Comparison of ENCODE assay signal across 10 cellular contexts in genomic region chr18:58544616-58545337, GRCh38.
DNase-seq lines count a peak whose midpoint lies in the region; ATAC-seq, FAIRE-seq and TF ChIP-seq lines count a peak whose summit lies in the region.
"Had no signal": no experiment of that assay in that cellular context is flagged by ENCODE, and none has a peak within 500 bp of the region (broad histone marks: within the 10 kb centered on the region; RNA-seq: fewer than 3 reads in every experiment).

No MANE protein-coding gene starts in this region.

- DNase-seq in GM13977 (ENCODE audit: low spot score) (peak; percentile 39), NCI-H2171 treated with DMSO at 0.1 percent for 48 hours (lab: John Stamatoyannopoulos, UW) (no peak), pancreas (no peak)
- no peak for DNase-seq in NK-92 treated with Interleukin-12 subunit alpha and Interleukin-12 subunit beta, amount 100 ng/mL, for 24 hours (lab: John Stamatoyannopoulos, UW)
- DNase-seq: NCI-H187 treated with DMSO at 0.1 percent for 48 hours, SHP77 had no signal

- in situ Hi-C loops in GM13977 (cut with MboI; ENCODE audit: low pct_unique_long_range_greater_than_20kb, low sequenced_read_pairs, unreplicated experiment) = loop anchor here (25.0 kb wide), 1 partner anchor 518 kb away; no protein-coding TSS in a partner anchor

- peaks cover 48% of the 10 kb centered on the region for H3K4me1 Mint-ChIP-seq in activated T-helper 17 cell treated with anti-CD3 and anti-CD28 coated beads, Interleukin-2, amount 50 U/mL, for 72 hours

- no peak for TF ChIP-seq CTCF in C4-2B (conservative IDR thresholded peaks at IDR 0.05)
- TF ChIP-seq CTCF in GM13977 (IDR thresholded peaks at IDR 0.05; ENCODE audit: extremely low read depth, insufficient read depth, missing control alignments) = no peak
- TF ChIP-seq CTCF in pancreas (IDR thresholded peaks at IDR 0.05) = no peak

- ATAC-seq in HG02852 (IDR thresholded peaks at IDR 0.05; ENCODE audit: unreplicated experiment) (peak; percentile 58), pancreas (no peak), GM21515 (IDR thresholded peaks at IDR 0.05; ENCODE audit: unreplicated experiment) (no peak)
- peak; percentile 53 for ATAC-seq in activated T-helper 17 cell treated with anti-CD3 and anti-CD28 coated beads, Interleukin-2, amount 50 U/mL, for 72 hours (replicated peaks)

- WGBS in pancreas, 2 donors = 82 to 84% methylated on average over 5 of the region's 5 CpGs

- H3K36me3 ChIP-seq in pancreas = no peaks in the 10 kb centered on the region

- peak overlapping the region; percentile 47 for H3K4me3 Mint-ChIP-seq in activated T-helper 17 cell treated with anti-CD3 and anti-CD28 coated beads, Interleukin-2, amount 50 U/mL, for 72 hours

- H3K9me3 Mint-ChIP-seq in activated T-helper 17 cell treated with anti-CD3 and anti-CD28 coated beads, Interleukin-2, amount 50 U/mL, for 72 hours = no peaks in the 10 kb centered on the region

- intact Hi-C loops in pancreas (cut with DNase I) = no loop called here

- H3K36me3 Mint-ChIP-seq in activated T-helper 17 cell treated with anti-CD3 and anti-CD28 coated beads, Interleukin-2, amount 50 U/mL, for 72 hours (ENCODE audit: low read depth) = no peaks in the 10 kb centered on the region

- no peak overlapping the region for H3K4me3 ChIP-seq in pancreas

- no peaks in the 10 kb centered on the region for H3K4me1 ChIP-seq in pancreas

- peak overlapping the region; percentile 73 for H3K27ac ChIP-seq in C4-2B
- H3K27ac ChIP-seq in pancreas = no peak overlapping the region

- no peak for FAIRE-seq in pancreas (lab: Jason Lieb, UNC)

- peak overlapping the region; percentile 59 for H3K27ac Mint-ChIP-seq in activated T-helper 17 cell treated with anti-CD3 and anti-CD28 coated beads, Interleukin-2, amount 50 U/mL, for 72 hours

- no peaks in the 10 kb centered on the region for H3K27me3 Mint-ChIP-seq in activated T-helper 17 cell treated with anti-CD3 and anti-CD28 coated beads, Interleukin-2, amount 50 U/mL, for 72 hours

- no peaks in the 10 kb centered on the region for H3K27me3 ChIP-seq in pancreas

- H3K9me3 ChIP-seq in pancreas = no peaks in the 10 kb centered on the region

Comparison
In these comparisons a context has a peak if more than half of its experiments do, and no peak if none do; other contexts are left out.
1. ATAC-seq: peak in HG02852 (single experiment) and activated T-helper 17 cell treated with anti-CD3 and anti-CD28 coated beads, Interleukin-2, amount 50 U/mL, for 72 hours (single experiment); none in pancreas (0 of 4) and GM21515 (single experiment).